Comparison of ENCODE assay signal across 11 cellular contexts in the genomic region with DNA sequence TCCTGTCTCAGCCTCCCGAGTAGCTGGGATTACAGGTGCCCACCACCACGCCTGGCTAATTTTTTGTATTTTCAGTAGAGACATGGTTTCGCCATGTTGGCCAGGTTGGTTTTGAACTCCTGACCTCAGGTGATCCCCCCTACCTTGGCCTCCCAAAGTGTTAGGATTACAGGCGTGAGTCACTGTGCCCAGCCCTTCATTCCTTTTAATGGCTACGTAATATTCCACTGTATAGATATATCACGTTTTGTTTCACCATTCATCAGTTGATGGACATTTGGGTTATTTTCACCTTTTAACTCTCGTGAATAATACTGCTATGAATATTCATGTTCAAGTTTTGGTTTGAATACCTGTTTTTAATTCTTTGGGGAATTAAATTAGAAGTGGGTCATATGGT. TPM values are rescaled to one million over a fixed set of nuclear protein-coding genes. Genes with fewer than 3 reads are reported as not detected.
"Had no signal": no experiment of that assay in that cellular context is flagged by ENCODE, and none has a peak within 500 bp of the region (broad histone marks: within the 10 kb centered on the region; RNA-seq: fewer than 3 reads in every experiment).

No MANE protein-coding gene starts in this region.

- ATAC-seq: HepG2 had no signal

- FAIRE-seq: HepG2, HTR-8/SVneo had no signal

- H3K9ac ChIP-seq: KMS-11 had no signal

- H3K27ac ChIP-seq: HL-60, KMS-11 had no signal

- H3K4me2 ChIP-seq: KMS-11 had no signal

- DNase-seq: IMR-90, Karpas-422, KBM-7, KG1 had no signal

RNA-seq across cellular contexts. Expression of gene NPVF, which starts 58.6 kb away (rescaled TPM):
- total RNA-seq: HepG2, HT-29, HT1080, IMR-90 had no signal
- polyA plus RNA-seq: HepG2, IgD-negative memory B cell, IMR-90 had no signal
